9 cellular contexts compared by ENCODE assay signal in the genomic region with DNA sequence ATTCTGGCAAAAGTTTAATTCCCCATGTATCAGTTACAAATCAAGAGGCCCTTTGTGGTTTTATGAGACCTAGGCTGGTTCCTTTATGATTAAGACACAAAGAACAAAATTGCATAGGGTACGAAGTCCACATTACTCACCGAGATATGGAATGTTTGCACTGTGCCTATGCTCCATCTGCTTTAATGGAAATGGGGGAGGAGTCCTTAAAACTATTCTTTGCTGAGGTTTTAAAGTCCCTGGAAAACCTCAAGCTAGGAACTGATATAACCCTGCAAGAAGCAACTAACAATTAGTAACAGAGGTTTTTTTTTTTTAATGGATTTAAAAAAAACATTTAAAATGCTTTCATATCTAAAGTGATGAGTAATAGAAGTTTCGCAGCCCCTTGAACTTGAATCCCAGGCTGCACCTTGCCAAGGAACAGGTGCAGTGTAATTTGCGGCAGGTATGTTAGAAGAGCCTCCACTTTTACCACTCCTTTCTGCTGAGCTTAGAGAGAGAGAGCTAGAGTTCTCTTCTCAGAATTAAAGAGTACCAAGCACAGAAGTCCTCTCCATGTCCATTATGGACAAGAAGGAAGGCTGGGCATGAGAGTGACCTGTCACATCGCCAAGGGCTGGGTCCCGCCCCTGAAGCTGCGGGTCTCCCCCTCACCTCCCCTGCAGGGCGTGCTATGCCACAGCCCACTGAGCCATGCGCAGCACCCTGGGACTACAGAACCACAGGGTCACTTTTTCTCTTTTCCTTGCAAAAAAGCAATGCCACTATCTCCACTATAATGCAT. TPM values are rescaled to one million over a fixed set of nuclear protein-coding genes. Genes with fewer than 3 reads are reported as not detected.
DNase-seq lines count a peak whose midpoint lies in the region; ATAC-seq and TF ChIP-seq lines count a peak whose summit lies in the region.
"Had no signal": no experiment of that assay in that cellular context is flagged by ENCODE, and none has a peak within 500 bp of the region (broad histone marks: within the 10 kb centered on the region; RNA-seq: fewer than 3 reads in every experiment).

No MANE protein-coding gene starts in this region.

- H3K27ac Mint-ChIP-seq in activated naive CD4-positive, alpha-beta T cell treated with anti-CD3 and anti-CD28 coated beads, Interleukin-2, amount 50 U/mL, for 72 hours = peak overlapping the region; percentile 77 to 89

- peak overlapping the region; percentile 98 for H3K27ac ChIP-seq in lower lobe of right lung

- peaks cover 22 to 62% of the 10 kb centered on the region in 2 donors for H3K36me3 Mint-ChIP-seq in activated naive CD4-positive, alpha-beta T cell treated with anti-CD3 and anti-CD28 coated beads, Interleukin-2, amount 50 U/mL, for 72 hours

- H3K9me3 ChIP-seq in lower lobe of right lung = no peaks in the 10 kb centered on the region

- peak; percentile 33 for DNase-seq in AG10803 (ENCODE audit: low read depth)
- peak; percentile 70 for DNase-seq in HS-5 (ENCODE audit: low read depth)
- no peak for DNase-seq in activated naive CD4-positive, alpha-beta T cell treated with anti-CD3 and anti-CD28 coated beads, Interleukin-2, amount 50 U/mL, for 72 hours (ENCODE audit: low spot score in 2 of 2)
- no peak for DNase-seq in lower lobe of right lung
- DNase-seq in NCI-H1092 (lab: John Stamatoyannopoulos, UW) = no peak
- no peak for DNase-seq in stimulated activated CD4-positive, alpha-beta T cell treated with anti-CD3 and anti-CD28 coated beads, Interleukin-12 subunit alpha, Interleukin-12 subunit beta, amount 100 ng/mL, for 4 hours
- no peak for DNase-seq in NCI-H1048 (lab: John Stamatoyannopoulos, UW)
- DNase-seq: SHP77 had no signal

- H3K27me3 ChIP-seq in lower lobe of right lung (ENCODE audit: low read depth) = no peaks in the 10 kb centered on the region

- TF ChIP-seq CTCF in AG10803 (conservative IDR thresholded peaks at IDR 0.05; ENCODE audit: low read length) (no peak), lower lobe of right lung (IDR thresholded peaks at IDR 0.05) (no peak)

- H3K36me3 ChIP-seq in lower lobe of right lung = peaks cover 63% of the 10 kb centered on the region

- H3K4me3 ChIP-seq in AG10803 (ENCODE audit: low read length) (no peak overlapping the region), lower lobe of right lung (peak overlapping the region; percentile 59)

- no peaks in the 10 kb centered on the region for H3K9me3 Mint-ChIP-seq in activated naive CD4-positive, alpha-beta T cell treated with anti-CD3 and anti-CD28 coated beads, Interleukin-2, amount 50 U/mL, for 72 hours

- peak; percentile 13 to 17 for ATAC-seq in activated naive CD4-positive, alpha-beta T cell treated with anti-CD3 and anti-CD28 coated beads, Interleukin-2, amount 50 U/mL, for 72 hours
- no peak for ATAC-seq in lower lobe of right lung
- no peak for ATAC-seq in GM18520 (IDR thresholded peaks at IDR 0.05; ENCODE audit: unreplicated experiment)

- intact Hi-C loops in lower lobe of right lung (cut with DNase I) = no loop called here

- H3K4me1 ChIP-seq in lower lobe of right lung = peaks cover 69% of the 10 kb centered on the region

RNA-seq across cellular contexts. Expression of a gene that starts 2.3 kb away (rescaled TPM):
- total RNA-seq in activated naive CD4-positive, alpha-beta T cell treated with anti-CD3 and anti-CD28 coated beads, Interleukin-2, amount 50 U/mL, for 72 hours = 100 to 1,000 TPM; 121 to 169 TPM
- total RNA-seq in lower lobe of right lung = 125 TPM

Comparison
In these comparisons a context has a peak if more than half of its experiments do, and no peak if none do; other contexts are left out.
1. DNase-seq: peak in AG10803 (single experiment) and HS-5 (single experiment); none in activated naive CD4-positive, alpha-beta T cell treated with anti-CD3 and anti-CD28 coated beads, Interleukin-2, amount 50 U/mL, for 72 hours (0 of 2), lower lobe of right lung (single experiment), NCI-H1092 (single experiment), stimulated activated CD4-positive, alpha-beta T cell treated with anti-CD3 and anti-CD28 coated beads, Interleukin-12 subunit alpha, Interleukin-12 subunit beta, amount 100 ng/mL, for 4 hours (single experiment) and NCI-H1048 (single experiment).
2. ATAC-seq: peak in activated naive CD4-positive, alpha-beta T cell treated with anti-CD3 and anti-CD28 coated beads, Interleukin-2, amount 50 U/mL, for 72 hours (2 of 2); none in lower lobe of right lung (0 of 2) and GM18520 (single experiment).